In the genomic region with DNA sequence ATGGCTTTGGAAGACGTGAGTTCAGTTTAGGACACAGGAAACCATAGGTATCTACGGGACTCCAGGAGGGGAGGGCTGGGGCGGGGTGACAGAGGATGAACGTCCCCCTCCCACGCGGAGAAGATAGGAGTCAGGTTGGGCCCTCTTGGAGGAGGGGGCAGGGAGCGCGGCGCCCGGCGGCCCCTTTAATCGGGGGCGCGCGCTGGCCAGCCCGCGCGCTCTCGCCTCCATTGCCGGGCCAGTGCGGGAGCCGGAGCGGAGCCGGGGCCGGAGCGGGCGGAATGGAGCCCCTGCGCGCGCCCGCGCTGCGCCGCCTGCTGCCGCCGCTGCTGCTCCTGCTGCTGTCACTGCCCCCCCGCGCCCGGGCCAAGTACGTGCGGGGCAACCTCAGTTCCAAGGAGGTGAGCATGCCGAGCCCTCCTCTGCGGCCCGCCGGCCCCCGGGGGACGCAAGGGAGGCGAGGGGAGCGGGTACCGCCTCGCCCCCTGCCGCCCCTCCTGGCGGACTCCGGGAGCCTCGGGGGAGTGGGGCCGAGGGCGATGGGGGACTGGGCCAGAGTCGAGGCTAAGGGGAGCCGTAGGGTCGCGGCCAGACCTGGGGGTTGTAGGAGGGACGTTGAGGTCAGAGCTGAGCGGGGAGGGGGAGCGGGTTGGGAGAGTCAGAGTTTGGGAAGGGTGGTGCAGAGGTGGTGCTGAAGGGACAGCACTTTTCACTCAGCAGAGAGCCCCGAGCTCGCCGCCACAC, we compare ENCODE assay signal across 8 cellular contexts. TPM values are rescaled to one million over a fixed set of nuclear protein-coding genes. Genes with fewer than 3 reads are reported as not detected.
DNase-seq lines count a peak whose midpoint lies in the region; ATAC-seq and TF ChIP-seq lines count a peak whose summit lies in the region.

TMEM145 (plus strand) TSS at position 214 of the 744 bp plus-strand sequence; CDS start at position 282, 68 bp downstream.

- no peaks in the 10 kb centered on the region for H3K9me3 ChIP-seq in Loucy (ENCODE audit: insufficient read depth, low read depth, low read length)
- H3K9me3 ChIP-seq in T-helper 17 cell (ENCODE audit: control insufficient read depth, low read length, poor library complexity, severe bottlenecking) = no peaks in the 10 kb centered on the region
- H3K9me3 ChIP-seq in left lung = no peaks in the 10 kb centered on the region

- H3K36me3 Mint-ChIP-seq in T-helper 17 cell (ENCODE audit: low read depth) = peaks cover 2% of the 10 kb centered on the region
- H3K36me3 Mint-ChIP-seq in dendritic cell treated with granulocyte-macrophage colony-stimulating factor and Interleukin-4, amounts not matched to agents 40 ng/mL and 50 ng/mL, for 4 days (ENCODE audit: low read depth) = no peaks in the 10 kb centered on the region

- H3K4me2 ChIP-seq in Loucy (ENCODE audit: low read depth, low read length, poor library complexity, severe bottlenecking) = peak within 1 kb of the TSS; percentile 67

- no peaks in the 10 kb centered on the region for H3K79me2 ChIP-seq in Loucy (ENCODE audit: insufficient read depth, low read length)

- ATAC-seq in T-helper 17 cell = peak; percentile 84
- ATAC-seq in left lung = peak; percentile 86
- ATAC-seq in stimulated activated naive CD8-positive, alpha-beta T cell treated with anti-CD3 and anti-CD28 coated beads, Interleukin-15, Interleukin-2, amounts not matched to agents 100 U/mL and 50 U/mL, for 24 hours = peak; percentile 69
- no peak for ATAC-seq in HG03354 (IDR thresholded peaks at IDR 0.05; ENCODE audit: poor library complexity, severe bottlenecking, unreplicated experiment)

- H3K4me1 ChIP-seq in Loucy (ENCODE audit: insufficient read depth, low read length, poor library complexity, severe bottlenecking) = no peaks in the 10 kb centered on the region
- H3K4me1 ChIP-seq in left lung = peaks cover 9 to 21% of the 10 kb centered on the region in 2 donors

- H3K27ac Mint-ChIP-seq in T-helper 17 cell = no peak within 1 kb of the TSS
- no peak within 1 kb of the TSS for H3K27ac Mint-ChIP-seq in dendritic cell treated with granulocyte-macrophage colony-stimulating factor and Interleukin-4, amounts not matched to agents 40 ng/mL and 50 ng/mL, for 4 days

- H3K4me1 Mint-ChIP-seq in T-helper 17 cell = peaks cover 15% of the 10 kb centered on the region
- peaks cover 21% of the 10 kb centered on the region for H3K4me1 Mint-ChIP-seq in dendritic cell treated with granulocyte-macrophage colony-stimulating factor and Interleukin-4, amounts not matched to agents 40 ng/mL and 50 ng/mL, for 4 days (ENCODE audit: low read depth)

- H3K4me3 ChIP-seq in Loucy (ENCODE audit: low read length, poor library complexity, severe bottlenecking) (peak within 1 kb of the TSS; percentile 56), left lung (peak within 1 kb of the TSS in 1 of 2 donors; percentile 35)

- H3K9me3 Mint-ChIP-seq in dendritic cell treated with granulocyte-macrophage colony-stimulating factor and Interleukin-4, amounts not matched to agents 40 ng/mL and 50 ng/mL, for 4 days = no peaks in the 10 kb centered on the region

- no peak within 1 kb of the TSS for H2AFZ ChIP-seq in Loucy (ENCODE audit: low read length)

- H3K27me3 Mint-ChIP-seq in T-helper 17 cell = peaks cover 41% of the 10 kb centered on the region
- peaks cover 60% of the 10 kb centered on the region for H3K27me3 Mint-ChIP-seq in dendritic cell treated with granulocyte-macrophage colony-stimulating factor and Interleukin-4, amounts not matched to agents 40 ng/mL and 50 ng/mL, for 4 days

- no peak within 1 kb of the TSS for H3K9ac ChIP-seq in Loucy (ENCODE audit: low read depth, low read length, poor library complexity, severe bottlenecking)

- peak within 1 kb of the TSS; percentile 82 for H3K4me3 Mint-ChIP-seq in T-helper 17 cell
- H3K4me3 Mint-ChIP-seq in dendritic cell treated with granulocyte-macrophage colony-stimulating factor and Interleukin-4, amounts not matched to agents 40 ng/mL and 50 ng/mL, for 4 days = peak within 1 kb of the TSS; percentile 39

- H3K36me3 ChIP-seq in Loucy (ENCODE audit: insufficient read depth, low read length) (no peaks in the 10 kb centered on the region), left lung (no peaks in the 10 kb centered on the region)

- H3K27me3 ChIP-seq in Loucy (ENCODE audit: insufficient read depth, low read length, poor library complexity, severe bottlenecking) (no peaks in the 10 kb centered on the region), left lung (peaks cover 9 to 48% of the 10 kb centered on the region in 2 donors)

- no peak for TF ChIP-seq CTCF in Loucy (conservative IDR thresholded peaks at IDR 0.05; ENCODE audit: low read length)
- TF ChIP-seq CTCF in left lung (IDR thresholded peaks at IDR 0.05) = no peak

- H4K20me1 ChIP-seq in Loucy (ENCODE audit: insufficient read depth, low read length, poor library complexity, severe bottlenecking) = no peaks in the 10 kb centered on the region

- no peak within 1 kb of the TSS for H3K27ac ChIP-seq in left lung

- DNase-seq in NCI-H1694 treated with DMSO at 0.1 percent for 48 hours (lab: John Stamatoyannopoulos, UW) = peak; percentile 28
- no peak for DNase-seq in NCI-H1694 (lab: John Stamatoyannopoulos, UW)
- no peak for DNase-seq in T-helper 17 cell
- DNase-seq in left lung = no peak
- DNase-seq in stimulated activated naive CD8-positive, alpha-beta T cell treated with anti-CD3 and anti-CD28 coated beads, Interleukin-15, Interleukin-2, amounts not matched to agents 100 U/mL and 50 U/mL, for 24 hours = peak; percentile 68

- intact Hi-C loops in dendritic cell treated with granulocyte-macrophage colony-stimulating factor and Interleukin-4, amounts not matched to agents 40 ng/mL and 50 ng/mL, for 4 days (cut with micrococcal nuclease) = no loop called here
- intact Hi-C loops in left lung (cut with DNase I) = loop anchor here in 1 of 2 donors (10.0 kb wide), 1 partner anchor 178 kb away; the partner anchor contains the start of gene POU2F2

- H3K9me2 ChIP-seq in Loucy (replicated peaks; ENCODE audit: low read depth, low read length) = no peaks in the 10 kb centered on the region

- no peaks in the 10 kb centered on the region for H3F3A ChIP-seq in Loucy (ENCODE audit: low read depth)

RNA-seq across cellular contexts. Expression of gene TMEM145, which starts in this region (rescaled TPM):
- total RNA-seq in T-helper 17 cell (not detected), left lung (under 1 TPM; 0.21 to 0.32 TPM)

Comparison
In these comparisons a context has a peak if more than half of its experiments do, and no peak if none do; other contexts are left out.
1. DNase-seq: peak in NCI-H1694 treated with DMSO at 0.1 percent for 48 hours (single experiment) and stimulated activated naive CD8-positive, alpha-beta T cell treated with anti-CD3 and anti-CD28 coated beads, Interleukin-15, Interleukin-2, amounts not matched to agents 100 U/mL and 50 U/mL, for 24 hours (single experiment); none in NCI-H1694 (single experiment), T-helper 17 cell (0 of 3) and left lung (0 of 2).
2. Peak in ATAC-seq in T-helper 17 cell; RNA of the gene not detected or under 1 TPM.
3. Peak in ATAC-seq in left lung; RNA of the gene not detected or under 1 TPM.